8 cellular contexts compared by ENCODE assay signal in genomic region chr16:29925173-29925804, GRCh38. TPM values are rescaled to one million over a fixed set of nuclear protein-coding genes. Genes with fewer than 3 reads are reported as not detected.
DNase-seq lines count a peak whose midpoint lies in the region; TF ChIP-seq lines count a peak whose summit lies in the region.

No MANE protein-coding gene starts in this region.

- H3K9me3 ChIP-seq in PC-9 (ENCODE audit: insufficient read depth, low read depth) (no peaks in the 10 kb centered on the region), neural progenitor cell (ENCODE audit: low read depth) (no peaks in the 10 kb centered on the region)

- H3K36me3 ChIP-seq in PC-9 (ENCODE audit: low read depth) (0 out of 2 replicates have a peak, but pooled peaks cover 7% of the 10 kb centered on the region), neural progenitor cell (no peaks in the 10 kb centered on the region)

- H3F3A ChIP-seq in PC-9 (ENCODE audit: insufficient read depth, low read depth) (peaks cover 22% of the 10 kb centered on the region; the same call in 1 of the 2 replicates), neural progenitor cell (ENCODE audit: low read depth) (peaks cover 4% of the 10 kb centered on the region)

- H3K27me3 Mint-ChIP-seq in endothelial cell (ENCODE audit: unreplicated experiment) = peaks cover 5% of the 10 kb centered on the region
- peaks cover 5% of the 10 kb centered on the region for H3K27me3 Mint-ChIP-seq in neural progenitor cell (ENCODE audit: insufficient read depth, low read depth)

- H3K79me2 ChIP-seq in PC-9 (ENCODE audit: low read depth) (peaks cover 41% of the 10 kb centered on the region), neural progenitor cell (ENCODE audit: low read depth) (peaks cover 13% of the 10 kb centered on the region)

- H2AFZ ChIP-seq in PC-9 (peak overlapping the region; percentile 97), neural progenitor cell (replicated peaks) (peak overlapping the region; percentile 74)

- intact Hi-C loops in PC-9 (cut with micrococcal nuclease; ENCODE audit: unreplicated experiment) (loop anchor here (5.0 kb wide), 1 partner anchor 72 kb away; the partner anchor contains the start of genes HIRIP3 and INO80E), posterior vena cava (cut with DNase I) (loop anchor here in 1 of 2 donors (5.0 kb wide), 1 partner anchor 37 kb away; the partner anchor contains the start of gene TMEM219)

- peak overlapping the region; percentile 97 for H3K4me3 Mint-ChIP-seq in endothelial cell (ENCODE audit: unreplicated experiment)
- peak overlapping the region; percentile 95 for H3K4me3 Mint-ChIP-seq in neural progenitor cell

- peak overlapping the region; percentile 99 for H3K4me2 ChIP-seq in PC-9
- peak overlapping the region; percentile 97 for H3K4me2 ChIP-seq in neural progenitor cell

- H3K27ac Mint-ChIP-seq in endothelial cell (ENCODE audit: unreplicated experiment) (no peak overlapping the region), neural progenitor cell (peak overlapping the region; percentile 69)

- H3K36me3 Mint-ChIP-seq in endothelial cell (ENCODE audit: low read depth, unreplicated experiment) = peaks cover 12% of the 10 kb centered on the region
- peaks cover 10% of the 10 kb centered on the region for H3K36me3 Mint-ChIP-seq in neural progenitor cell

- no peak overlapping the region; the same call in 1 of the 2 replicates for H3K27ac ChIP-seq in PC-9
- H3K27ac ChIP-seq in neural progenitor cell = no peak overlapping the region

- peak overlapping the region; percentile 66 for H3K9ac ChIP-seq in neural progenitor cell

- TF ChIP-seq CTCF in GM12865 (IDR thresholded peaks at IDR 0.05; ENCODE audit: insufficient read depth, low read depth, low read length, missing control alignments) (no peak), PC-9 (conservative IDR thresholded peaks at IDR 0.05) (no peak), endothelial cell (IDR thresholded peaks at IDR 0.05; ENCODE audit: unreplicated experiment) (no peak), neural progenitor cell (IDR thresholded peaks at IDR 0.05) (no peak)

- H3K9me2 ChIP-seq in PC-9 (ENCODE audit: insufficient read depth) = no peaks in the 10 kb centered on the region

- BruUV-seq in PC-9 (replicated peaks; lab: Mats Ljungman, UMichigan) = TSS peak; percentile 48

- CTCF ChIA-PET in PC-9 (lab: Charles Lee) = interaction anchor here (0.5 to 1.0 kb wide), 3 partner anchors 19 to 74 kb away, joined by 3 to 14 read pairs (median 4); no protein-coding TSS in a partner anchor

- H3K4me1 ChIP-seq in PC-9 (replicated peaks; ENCODE audit: insufficient read depth) (peaks cover 23% of the 10 kb centered on the region), neural progenitor cell (peaks cover 11% of the 10 kb centered on the region)

- DNase-seq in GM12865 (ENCODE audit: low read depth) (peak; percentile 18), PC-9 (no peak), endothelial cell (ENCODE audit: low spot score) (no peak), neural progenitor cell (ENCODE audit: low spot score) (peak; percentile 35), epidermal melanocyte (ENCODE audit: insufficient read length, low spot score) (no peak), posterior vena cava (ENCODE audit: low spot score) (no peak), T1000 (lab: John Stamatoyannopoulos, UW) (no peak), NCI-H82 treated with DMSO at 0.1 percent for 48 hours (lab: John Stamatoyannopoulos, UW; ENCODE audit: unreplicated experiment) (no peak)

- peak overlapping the region; percentile 54 for H3K4me3 ChIP-seq in GM12865 (ENCODE audit: low read depth, low read length)
- peak overlapping the region; percentile 84 for H3K4me3 ChIP-seq in PC-9
- peak overlapping the region; percentile 78 for H3K4me3 ChIP-seq in neural progenitor cell

- peaks cover under 1% of the 10 kb centered on the region; the same call in 1 of the 2 replicates for H4K20me1 ChIP-seq in PC-9 (ENCODE audit: insufficient read depth)
- H4K20me1 ChIP-seq in neural progenitor cell (ENCODE audit: low read depth) = peaks cover 5% of the 10 kb centered on the region

- H3K27me3 ChIP-seq in PC-9 (ENCODE audit: insufficient read depth, low read depth) = no peaks in the 10 kb centered on the region
- no peaks in the 10 kb centered on the region for H3K27me3 ChIP-seq in neural progenitor cell

- POLR2A ChIA-PET in PC-9 (lab: Charles Lee; ENCODE audit: unreplicated experiment) = interaction anchor here (1.7 kb wide), 1 partner anchor 49 kb away, joined by 22 read pairs; the partner anchor contains the start of gene TAOK2

- H3K9me3 Mint-ChIP-seq in endothelial cell (ENCODE audit: unreplicated experiment) (no peaks in the 10 kb centered on the region), neural progenitor cell (no peaks in the 10 kb centered on the region)

- H3K4me1 Mint-ChIP-seq in endothelial cell (ENCODE audit: unreplicated experiment) (peaks cover 22% of the 10 kb centered on the region), neural progenitor cell (peaks cover 26% of the 10 kb centered on the region)

RNA-seq across cellular contexts. Expression of gene KCTD13, which starts 0.7 kb away (rescaled TPM):
- total RNA-seq in PC-9 (2021) = 52.7 and 72.0 TPM in 2 replicates
- 25.8 TPM for total RNA-seq in endothelial cell (ENCODE audit: unreplicated experiment)
- 3.9 and 12.0 TPM in 2 replicates for total RNA-seq in neural progenitor cell (ENCODE audit: low replicate concordance)
- 10 to 100 TPM; 13.1 to 16.1 TPM for total RNA-seq in posterior vena cava

RNA-seq across cellular contexts. Expression of gene ASPHD1, which starts 25.0 kb away (rescaled TPM):
- total RNA-seq in PC-9 (2021) (8.3 and 11.3 TPM in 2 replicates), endothelial cell (ENCODE audit: unreplicated experiment) (3.0 TPM), neural progenitor cell (ENCODE audit: low replicate concordance) (0.97 and 4.5 TPM in 2 replicates), posterior vena cava (under 1 TPM; 0.33 to 0.51 TPM)

RNA-seq across cellular contexts. Expression of gene SEZ6L2, which starts 25.9 kb away (rescaled TPM):
- total RNA-seq in PC-9 (2021) (46.5 and 64.0 TPM in 2 replicates), endothelial cell (ENCODE audit: unreplicated experiment) (34.2 TPM), neural progenitor cell (ENCODE audit: low replicate concordance) (11.7 and 31.5 TPM in 2 replicates), posterior vena cava (1 to 10 TPM in 1 of 2 donors, under 1 TPM in 1; 0.86 to 1.2 TPM)

RNA-seq across cellular contexts. Expression of gene TMEM219, which starts 36.6 kb away (rescaled TPM):
- total RNA-seq in PC-9 (2021) = 141 and 203 TPM in 2 replicates
- total RNA-seq in endothelial cell (ENCODE audit: unreplicated experiment) = 217 TPM
- 50.7 and 123 TPM in 2 replicates for total RNA-seq in neural progenitor cell (ENCODE audit: low replicate concordance)
- total RNA-seq in posterior vena cava = 10 to 100 TPM; 58.4 to 80.9 TPM

RNA-seq across cellular contexts. Expression of gene TAOK2, which starts 48.4 kb away (rescaled TPM):
- total RNA-seq in PC-9 (2021) = 76.6 and 82.9 TPM in 2 replicates
- total RNA-seq in endothelial cell (ENCODE audit: unreplicated experiment) = 178 TPM
- 13.8 and 49.9 TPM in 2 replicates for total RNA-seq in neural progenitor cell (ENCODE audit: low replicate concordance)
- 10 to 100 TPM; 35.0 to 35.7 TPM for total RNA-seq in posterior vena cava

Comparison
In these comparisons a context has a peak if more than half of its experiments do, and no peak if none do; other contexts are left out.
1. DNase-seq: peak in GM12865 (single experiment) and neural progenitor cell (single experiment); none in PC-9 (0 of 2), endothelial cell (single experiment), epidermal melanocyte (single experiment), posterior vena cava (single experiment), T1000 (single experiment) and NCI-H82 treated with DMSO at 0.1 percent for 48 hours (single experiment).
2. Peak in every context shown above with its lines, with median percentiles within 50 percentile points of each other: H3K4me3 ChIP-seq.